8 cellular contexts compared by ENCODE assay signal in the genomic region with DNA sequence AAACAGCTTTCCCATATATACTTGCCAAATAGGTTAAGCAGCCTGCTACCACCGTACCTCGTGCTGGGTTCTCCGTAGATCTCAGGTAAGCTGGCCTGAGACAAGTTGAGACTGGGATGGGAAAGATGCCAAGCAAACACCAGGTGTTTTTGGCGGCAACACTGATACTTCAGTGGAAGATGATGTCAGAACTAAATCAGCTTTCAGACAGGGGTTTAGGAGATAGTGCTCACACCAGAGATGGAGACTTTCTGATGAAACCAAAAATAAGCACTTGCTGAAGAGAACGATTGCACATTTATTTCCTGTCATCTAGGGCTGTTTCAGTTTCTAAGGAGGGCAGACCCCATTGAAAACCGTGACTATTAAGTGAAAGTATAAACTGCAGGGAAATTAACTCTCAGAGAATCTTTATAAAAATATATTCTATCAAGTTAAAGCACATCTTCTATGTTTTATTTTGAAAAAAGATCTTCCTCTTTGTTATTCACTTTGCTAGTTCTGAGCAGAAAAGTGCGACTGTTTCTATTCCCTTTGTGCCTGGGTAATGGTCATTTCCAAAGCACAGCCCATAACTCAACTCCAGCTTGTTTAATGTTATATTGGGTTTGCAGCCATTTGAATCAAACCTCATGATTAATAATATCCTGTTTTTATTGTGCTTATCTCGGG.
DNase-seq lines count a peak whose midpoint lies in the region; ATAC-seq and TF ChIP-seq lines count a peak whose summit lies in the region.

No MANE protein-coding gene starts in this region.

- H3K27me3 Mint-ChIP-seq in stimulated activated naive CD8-positive, alpha-beta T cell treated with anti-CD3 and anti-CD28 coated beads, Interleukin-15, amount 100 ng/mL, for 72 hours, result peaks cover 8% of the 10 kb centered on the region

- H3K4me3 Mint-ChIP-seq in stimulated activated naive CD8-positive, alpha-beta T cell treated with anti-CD3 and anti-CD28 coated beads, Interleukin-15, amount 100 ng/mL, for 72 hours, result peak overlapping the region; percentile 68 to 69

- DNase-seq in GM06990 (ENCODE audit: extremely low read depth, insufficient read length) (peak; percentile 60), RWPE2 (ENCODE audit: low spot score) (no peak), thyroid gland (no peak), germinal center (ENCODE audit: low spot score) (no peak), KBM-7 (no peak)
- DNase-seq in stimulated activated naive CD8-positive, alpha-beta T cell treated with anti-CD3 and anti-CD28 coated beads, Interleukin-15, amount 100 ng/mL, for 72 hours, result peak; percentile 24 to 38

- H3K4me3 ChIP-seq in GM06990 (replicated peaks; ENCODE audit: low read depth, low read length) (peak overlapping the region; percentile 21; the same call in 1 of the 2 replicates), RWPE2 (ENCODE audit: severe bottlenecking) (no peak overlapping the region), thyroid gland (replicated peaks in 1 of 3) (no peak overlapping the region)

- H3K4me1 ChIP-seq in RWPE2 (ENCODE audit: insufficient read depth, poor library complexity, severe bottlenecking) (peaks cover 10% of the 10 kb centered on the region), thyroid gland (no peaks in the 10 kb centered on the region)

- intact Hi-C loops in thyroid gland (cut with DNase I), result no loop called here

- in situ Hi-C loops in KBM-7 (cut with MboI; ENCODE audit: low pct_unique_long_range_greater_than_20kb, low sequenced_read_pairs), result no loop called here

- TF ChIP-seq POLR2A in thyroid gland (IDR thresholded peaks at IDR 0.05), result no peak

- H3K27ac Mint-ChIP-seq in stimulated activated naive CD8-positive, alpha-beta T cell treated with anti-CD3 and anti-CD28 coated beads, Interleukin-15, amount 100 ng/mL, for 72 hours, result peak overlapping the region; percentile 94 to 97

- H3K27ac ChIP-seq in RWPE2 (ENCODE audit: poor library complexity, severe bottlenecking) (no peak overlapping the region), thyroid gland (no peak overlapping the region)

- no peaks in the 10 kb centered on the region for H3K27me3 ChIP-seq in GM06990 (replicated peaks; ENCODE audit: control insufficient read depth, insufficient read depth, low read length)
- no peaks in the 10 kb centered on the region for H3K27me3 ChIP-seq in RWPE2 (ENCODE audit: insufficient read depth, poor library complexity, severe bottlenecking)
- H3K27me3 ChIP-seq in thyroid gland, result no peaks in the 10 kb centered on the region

- peaks cover 30% of the 10 kb centered on the region for H3K4me1 Mint-ChIP-seq in stimulated activated naive CD8-positive, alpha-beta T cell treated with anti-CD3 and anti-CD28 coated beads, Interleukin-15, amount 100 ng/mL, for 72 hours

- ATAC-seq in GM19463 (IDR thresholded peaks at IDR 0.05; ENCODE audit: unreplicated experiment), result peak; percentile 100
- ATAC-seq in HG03442 (IDR thresholded peaks at IDR 0.05; ENCODE audit: unreplicated experiment), result peak; percentile 100
- ATAC-seq in RWPE2 (ENCODE audit: low read depth), result peak; percentile 80
- peak; percentile 99 for ATAC-seq in stimulated activated naive CD8-positive, alpha-beta T cell treated with anti-CD3 and anti-CD28 coated beads, Interleukin-15, amount 100 ng/mL, for 72 hours

- H3K36me3 ChIP-seq in GM06990 (ENCODE audit: control insufficient read depth, insufficient read depth, low read length), result no peaks in the 10 kb centered on the region
- H3K36me3 ChIP-seq in RWPE2 (ENCODE audit: low read depth), result no peaks in the 10 kb centered on the region
- no peaks in the 10 kb centered on the region for H3K36me3 ChIP-seq in thyroid gland

- no peaks in the 10 kb centered on the region for H3K9me3 Mint-ChIP-seq in stimulated activated naive CD8-positive, alpha-beta T cell treated with anti-CD3 and anti-CD28 coated beads, Interleukin-15, amount 100 ng/mL, for 72 hours

- 77 to 79% methylated on average over 8 of the region's 8 CpGs for WGBS in thyroid gland, 2 donors

- TF ChIP-seq CTCF in GM06990 (IDR thresholded peaks at IDR 0.05; ENCODE audit: insufficient read depth, low read length, poor library complexity, severe bottlenecking) (no peak), RWPE2 (IDR thresholded peaks at IDR 0.05; ENCODE audit: poor library complexity, severe bottlenecking) (no peak), thyroid gland (IDR thresholded peaks at IDR 0.05) (no peak)

- H3K9me3 ChIP-seq in RWPE2 (ENCODE audit: severe bottlenecking) (no peaks in the 10 kb centered on the region), thyroid gland (no peaks in the 10 kb centered on the region)

Comparison
In these comparisons a context has a peak if more than half of its experiments do, and no peak if none do; other contexts are left out.
1. DNase-seq: peak in GM06990 (single experiment) and stimulated activated naive CD8-positive, alpha-beta T cell treated with anti-CD3 and anti-CD28 coated beads, Interleukin-15, amount 100 ng/mL, for 72 hours (2 of 2); none in RWPE2 (single experiment), thyroid gland (0 of 2), germinal center (single experiment) and KBM-7 (single experiment).
2. Peak in every context shown above with its lines, with median percentiles within 50 percentile points of each other: ATAC-seq.